In the genomic region with DNA sequence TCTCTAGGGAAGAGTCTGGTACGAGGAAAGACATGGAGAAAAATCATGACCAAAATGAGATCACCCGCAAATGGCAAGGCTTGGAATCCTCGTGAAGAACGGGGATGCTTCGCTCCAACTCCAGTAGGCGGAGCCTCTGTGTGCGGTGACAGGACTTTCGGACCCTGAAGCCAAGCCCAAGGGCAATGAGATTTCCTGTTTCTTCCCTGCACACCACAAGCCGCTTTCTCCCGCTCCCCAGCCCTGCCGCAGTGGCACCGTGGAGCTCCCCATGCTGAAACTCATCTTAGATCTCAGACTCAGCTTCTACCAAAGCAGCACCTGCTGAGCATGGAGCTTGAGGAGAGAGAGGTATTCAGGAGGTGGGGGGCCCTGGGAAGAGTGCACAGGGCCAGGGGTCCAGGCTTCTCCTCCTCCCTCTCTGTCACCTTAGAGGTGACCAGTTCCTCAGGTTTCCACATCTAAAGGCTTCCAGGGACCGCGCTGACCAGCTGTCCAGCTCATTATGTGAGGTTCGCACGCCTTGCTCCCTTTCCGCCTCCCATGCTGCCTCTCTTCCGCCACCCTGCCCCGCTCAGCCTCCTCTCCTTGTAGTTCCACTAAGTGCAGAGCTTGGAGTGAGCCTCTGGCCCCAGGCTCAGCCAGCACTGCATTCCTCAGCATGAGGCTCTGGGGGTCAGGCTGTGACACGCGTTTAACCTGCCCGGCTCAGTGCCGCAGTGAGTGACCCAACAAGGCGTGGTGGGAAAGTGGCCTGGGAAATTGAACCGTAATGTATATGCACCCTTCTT, we compare ENCODE assay signal across 28 cellular contexts.
DNase-seq lines count a peak whose midpoint lies in the region; ATAC-seq and TF ChIP-seq lines count a peak whose summit lies in the region.
"Had no signal": no experiment of that assay in that cellular context is flagged by ENCODE, and none has a peak within 500 bp of the region (broad histone marks: within the 10 kb centered on the region; RNA-seq: fewer than 3 reads in every experiment).

No MANE protein-coding gene starts in this region.

- H3K9me3 Mint-ChIP-seq in activated T-helper 2 cell treated with anti-CD3 and anti-CD28 coated beads, Interferon-gamma antibody, Interleukin-2, Interleukin-4, amounts not matched to agents 10 μg/mL and 5 μg/mL and 100 μg/mL, durations not matched to agents 14 hours and 24 hours and 36 hours: no peaks in the 10 kb centered on the region
- H3K9me3 Mint-ChIP-seq: activated naive CD4-positive, alpha-beta T cell treated with anti-CD3 and anti-CD28 coated beads, Interleukin-2, amount 50 U/mL, for 72 hours had no signal

- H3K79me1 ChIP-seq in neuronal stem cell (ENCODE audit: low read depth, low read length): no peaks in the 10 kb centered on the region

- peak overlapping the region; percentile 14 for H4K91ac ChIP-seq in neuronal stem cell (ENCODE audit: low read depth, low read length, poor library complexity)

- no peak overlapping the region for H3K4me2 ChIP-seq in neuronal stem cell (ENCODE audit: insufficient read depth, low read length, poor library complexity, severe bottlenecking)

- peak overlapping the region; percentile 71 for H2BK15ac ChIP-seq in neuronal stem cell (ENCODE audit: low read length)

- H2BK5ac ChIP-seq in neuronal stem cell (ENCODE audit: low read length): no peak overlapping the region

- no peak overlapping the region for H3K14ac ChIP-seq in neuronal stem cell (ENCODE audit: low read length)

- H3K36me3 ChIP-seq in WERI-Rb-1: no peaks in the 10 kb centered on the region
- H3K36me3 ChIP-seq in neuronal stem cell (replicated peaks in 1 of 2; ENCODE audit: control insufficient read depth in 2 of 2, insufficient read depth in 2 of 2, low read length in 2 of 2): no peaks in the 10 kb centered on the region
- H3K36me3 ChIP-seq: breast epithelium, heart left ventricle, prostate gland, stomach, tibial artery had no signal

- H3K4ac ChIP-seq in neuronal stem cell (ENCODE audit: low read length): no peak overlapping the region

- peak; percentile 7 for DNase-seq in WERI-Rb-1
- peak; percentile 42 for DNase-seq in epidermal melanocyte (ENCODE audit: insufficient read length, low spot score)
- DNase-seq in neuronal stem cell (ENCODE audit: low spot score): no peak
- DNase-seq in ureter (ENCODE audit: low spot score): peak; percentile 38
- DNase-seq in activated T-helper 2 cell treated with anti-CD3 and anti-CD28 coated beads, Interferon-gamma antibody, Interleukin-2, Interleukin-4, amounts not matched to agents 10 μg/mL and 5 μg/mL and 100 μg/mL, durations not matched to agents 14 hours and 24 hours and 36 hours (ENCODE audit: low spot score): no peak
- DNase-seq: activated CD4-positive, alpha-beta T cell treated with anti-CD3 and anti-CD28 coated beads for 4 hours; Calu3; effector CD8-positive, alpha-beta T cell; erythroblast; foreskin fibroblast; kidney glomerular epithelial cell; mammary epithelial cell; NCI-H1694 treated with DMSO at 0.1 percent for 48 hours; NCI-H2171; NCI-H510A; PC-3; Right ventricle myocardium superior; stimulated activated CD4-positive, alpha-beta T cell treated with anti-CD3 and anti-CD28 coated beads, Interleukin-1b, Interleukin-23, amount 100 ng/mL, for 48 hours; stimulated activated CD8-positive, alpha-beta memory T cell treated with anti-CD3 and anti-CD28 coated beads, Interleukin-4, amount 100 ng/mL, for 48 hours; stomach had no signal

- intact Hi-C loops in activated T-helper 2 cell treated with anti-CD3 and anti-CD28 coated beads, Interferon-gamma antibody, Interleukin-2, Interleukin-4, amounts not matched to agents 10 μg/mL and 5 μg/mL and 100 μg/mL, durations not matched to agents 14 hours and 24 hours and 36 hours (cut with micrococcal nuclease): no loop called here

- no peak for ATAC-seq in GM18873 (IDR thresholded peaks at IDR 0.05; ENCODE audit: low FRiP score, unreplicated experiment)
- no peak for ATAC-seq in GM21528 (IDR thresholded peaks at IDR 0.05; ENCODE audit: low FRiP score, unreplicated experiment)
- ATAC-seq: activated naive CD4-positive, alpha-beta T cell treated with anti-CD3 and anti-CD28 coated beads, Interleukin-2, amount 50 U/mL, for 72 hours; heart left ventricle; PC-3 had no signal

- no peak overlapping the region for H3K4me3 Mint-ChIP-seq in activated T-helper 2 cell treated with anti-CD3 and anti-CD28 coated beads, Interferon-gamma antibody, Interleukin-2, Interleukin-4, amounts not matched to agents 10 μg/mL and 5 μg/mL and 100 μg/mL, durations not matched to agents 14 hours and 24 hours and 36 hours (ENCODE audit: low read depth)

- no peak overlapping the region for H3K27ac ChIP-seq in WERI-Rb-1
- no peak overlapping the region for H3K27ac ChIP-seq in neuronal stem cell (replicated peaks; ENCODE audit: low read length)
- H3K27ac ChIP-seq: breast epithelium, C4-2B, heart left ventricle, prostate gland, stomach, tibial artery had no signal

- H3K23ac ChIP-seq in neuronal stem cell (ENCODE audit: low read depth, low read length, poor library complexity): no peak overlapping the region

- no peak overlapping the region for H2BK12ac ChIP-seq in neuronal stem cell (ENCODE audit: low read length)

- H3K4me3 ChIP-seq in WERI-Rb-1 (ENCODE audit: low read depth, low read length): no peak overlapping the region
- no peak overlapping the region for H3K4me3 ChIP-seq in neuronal stem cell (ENCODE audit: low read length in 2 of 2)
- H3K4me3 ChIP-seq: breast epithelium, heart left ventricle, prostate gland, stomach, tibial artery had no signal

- peak overlapping the region; percentile 18 for H3K9ac ChIP-seq in neuronal stem cell (ENCODE audit: low read depth, low read length, poor library complexity)

- no CpG with 5 or more reads among the region's 25 CpGs for WGBS in neuronal stem cell (ENCODE audit: extremely low coverage in 2 of 2, insufficient read length in 2 of 2, insufficient replicate concordance in 1 of 2), 2 donors

- H2AK5ac ChIP-seq in neuronal stem cell (ENCODE audit: low read depth, low read length): peak overlapping the region; percentile 6

- H3K27me3 ChIP-seq in WERI-Rb-1 (ENCODE audit: insufficient read depth, low read depth, severe bottlenecking) (peaks cover 100% of the 10 kb centered on the region), neuronal stem cell (ENCODE audit: control insufficient read depth in 3 of 3, insufficient read depth in 3 of 3, low read depth in 1 of 3, low read length in 3 of 3) (peaks cover 0 to 26% (median 0%) of the 10 kb centered on the region in 3 experiments)

- H3K4me1 Mint-ChIP-seq in activated T-helper 2 cell treated with anti-CD3 and anti-CD28 coated beads, Interferon-gamma antibody, Interleukin-2, Interleukin-4, amounts not matched to agents 10 μg/mL and 5 μg/mL and 100 μg/mL, durations not matched to agents 14 hours and 24 hours and 36 hours (ENCODE audit: low read depth): no peaks in the 10 kb centered on the region

- H3K18ac ChIP-seq in neuronal stem cell (ENCODE audit: low read length): peak overlapping the region; percentile 42

- no peak overlapping the region for H2AFZ ChIP-seq in neuronal stem cell (ENCODE audit: low read length)

- H3K4me1 ChIP-seq in neuronal stem cell (ENCODE audit: control insufficient read depth in 2 of 2, insufficient read depth in 1 of 2, low read depth in 1 of 2, low read length in 2 of 2): peaks cover 0 to 8% of the 10 kb centered on the region in 2 donors
- H3K4me1 ChIP-seq: breast epithelium, heart left ventricle, prostate gland, stomach, tibial artery had no signal

- no peak overlapping the region for H3K27ac Mint-ChIP-seq in activated T-helper 2 cell treated with anti-CD3 and anti-CD28 coated beads, Interferon-gamma antibody, Interleukin-2, Interleukin-4, amounts not matched to agents 10 μg/mL and 5 μg/mL and 100 μg/mL, durations not matched to agents 14 hours and 24 hours and 36 hours
- H3K27ac Mint-ChIP-seq: activated naive CD4-positive, alpha-beta T cell treated with anti-CD3 and anti-CD28 coated beads, Interleukin-2, amount 50 U/mL, for 72 hours had no signal

- H3K36me3 Mint-ChIP-seq in activated T-helper 2 cell treated with anti-CD3 and anti-CD28 coated beads, Interferon-gamma antibody, Interleukin-2, Interleukin-4, amounts not matched to agents 10 μg/mL and 5 μg/mL and 100 μg/mL, durations not matched to agents 14 hours and 24 hours and 36 hours (ENCODE audit: low read depth): no peaks in the 10 kb centered on the region
- H3K36me3 Mint-ChIP-seq: activated naive CD4-positive, alpha-beta T cell treated with anti-CD3 and anti-CD28 coated beads, Interleukin-2, amount 50 U/mL, for 72 hours had no signal

- TF ChIP-seq CTCF in WERI-Rb-1 (IDR thresholded peaks at IDR 0.05; ENCODE audit: low read depth, low read length): no peak

- H4K8ac ChIP-seq in neuronal stem cell (ENCODE audit: low read depth, low read length): no peak overlapping the region

- H3K27me3 Mint-ChIP-seq in activated T-helper 2 cell treated with anti-CD3 and anti-CD28 coated beads, Interferon-gamma antibody, Interleukin-2, Interleukin-4, amounts not matched to agents 10 μg/mL and 5 μg/mL and 100 μg/mL, durations not matched to agents 14 hours and 24 hours and 36 hours (ENCODE audit: low read depth): no peaks in the 10 kb centered on the region

- no peak overlapping the region for H2BK120ac ChIP-seq in neuronal stem cell (ENCODE audit: low read depth, low read length)

- peaks cover 5% of the 10 kb centered on the region for H3K9me3 ChIP-seq in WERI-Rb-1 (ENCODE audit: severe bottlenecking)
- no peaks in the 10 kb centered on the region for H3K9me3 ChIP-seq in neuronal stem cell (replicated peaks in 1 of 2; ENCODE audit: control insufficient read depth in 2 of 2, insufficient read depth in 1 of 2, low read depth in 1 of 2, low read length in 2 of 2)
- H3K9me3 ChIP-seq: breast epithelium, heart left ventricle, prostate gland, stomach, tibial artery had no signal

Comparison
In these comparisons a context has a peak if more than half of its experiments do, and no peak if none do; other contexts are left out.
1. DNase-seq: peak in WERI-Rb-1 (single experiment), epidermal melanocyte (single experiment) and ureter (single experiment); none in neuronal stem cell (single experiment) and activated T-helper 2 cell treated with anti-CD3 and anti-CD28 coated beads, Interferon-gamma antibody, Interleukin-2, Interleukin-4, amounts not matched to agents 10 μg/mL and 5 μg/mL and 100 μg/mL, durations not matched to agents 14 hours and 24 hours and 36 hours (single experiment).